12 cellular contexts compared by ENCODE assay signal in the genomic region with DNA sequence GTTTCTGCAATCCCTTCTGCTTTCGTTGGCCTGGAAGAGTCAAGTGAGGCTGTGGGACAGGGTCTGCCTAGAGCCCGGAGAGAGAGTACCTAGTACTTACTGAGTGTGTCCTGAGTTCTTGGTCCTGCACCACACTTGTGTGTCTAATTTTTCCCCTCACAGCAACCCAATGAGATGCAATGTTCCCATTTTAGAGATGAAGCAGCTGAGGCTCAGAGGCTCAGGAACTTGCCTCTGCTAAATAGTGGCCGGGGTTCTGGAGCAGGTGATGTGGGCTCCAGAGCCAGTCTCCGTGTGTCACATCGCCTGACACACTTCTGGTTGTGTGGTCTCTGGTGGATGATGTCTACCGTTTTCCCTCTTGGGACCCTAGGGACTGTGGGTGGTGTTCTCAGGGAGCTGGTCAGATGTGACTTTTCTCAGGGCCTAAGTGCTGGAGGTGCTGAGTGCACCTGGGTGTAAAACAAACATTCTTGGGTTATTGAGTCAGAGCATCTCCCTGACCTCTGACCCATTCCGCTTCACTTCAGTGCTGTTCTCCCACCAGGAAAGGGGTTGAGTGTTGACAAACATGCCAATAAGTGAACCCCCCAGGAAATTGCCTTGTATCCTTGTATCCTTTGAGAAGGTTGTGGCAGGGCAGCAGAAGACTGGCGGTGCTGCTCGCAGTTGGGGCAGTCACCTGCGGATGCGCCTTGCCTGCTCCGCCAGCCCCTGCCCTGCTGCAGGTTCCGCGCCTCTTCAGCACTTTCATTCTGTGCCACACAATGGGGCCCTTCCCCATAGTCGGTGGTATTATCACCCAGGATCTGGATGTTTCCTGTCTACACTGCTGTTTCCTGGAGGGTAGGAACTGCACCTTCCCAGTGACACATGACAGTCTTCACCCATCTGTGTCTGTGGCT. TPM values are rescaled to one million over a fixed set of nuclear protein-coding genes. Genes with fewer than 3 reads are reported as not detected.
DNase-seq lines count a peak whose midpoint lies in the region; ATAC-seq, FAIRE-seq and TF ChIP-seq lines count a peak whose summit lies in the region.
"Had no signal": no experiment of that assay in that cellular context is flagged by ENCODE, and none has a peak within 500 bp of the region (broad histone marks: within the 10 kb centered on the region; RNA-seq: fewer than 3 reads in every experiment).

No MANE protein-coding gene starts in this region.

- no peak for FAIRE-seq in HTR-8/SVneo (lab: Jason Lieb, UNC)

- peaks cover 42% of the 10 kb centered on the region for H3K36me3 Mint-ChIP-seq in dendritic cell treated with granulocyte-macrophage colony-stimulating factor and Interleukin-4, amounts not matched to agents 40 ng/mL and 50 ng/mL, for 4 days (ENCODE audit: low read depth)

- in situ Hi-C loops in Caki2 (cut with HindIII; ENCODE audit: low pct_unique_long_range_greater_than_20kb, low sequenced_read_pairs), result no loop called here

- H3K4me3 Mint-ChIP-seq in dendritic cell treated with granulocyte-macrophage colony-stimulating factor and Interleukin-4, amounts not matched to agents 40 ng/mL and 50 ng/mL, for 4 days, result no peak overlapping the region

- intact Hi-C loops in dendritic cell treated with granulocyte-macrophage colony-stimulating factor and Interleukin-4, amounts not matched to agents 40 ng/mL and 50 ng/mL, for 4 days (cut with micrococcal nuclease), result no loop called here
- intact Hi-C loops in head of caudate nucleus (cut with DNase I), result no loop called here

- no peaks in the 10 kb centered on the region for H3K9me3 Mint-ChIP-seq in dendritic cell treated with granulocyte-macrophage colony-stimulating factor and Interleukin-4, amounts not matched to agents 40 ng/mL and 50 ng/mL, for 4 days
- H3K9me3 Mint-ChIP-seq: activated naive CD4-positive, alpha-beta T cell treated with anti-CD3 and anti-CD28 coated beads, Interleukin-2, amount 50 U/mL, for 72 hours; naive B cell had no signal

- H3K27me3 Mint-ChIP-seq in dendritic cell treated with granulocyte-macrophage colony-stimulating factor and Interleukin-4, amounts not matched to agents 40 ng/mL and 50 ng/mL, for 4 days, result no peaks in the 10 kb centered on the region
- H3K27me3 Mint-ChIP-seq: naive B cell had no signal

- H3K27ac Mint-ChIP-seq in dendritic cell treated with granulocyte-macrophage colony-stimulating factor and Interleukin-4, amounts not matched to agents 40 ng/mL and 50 ng/mL, for 4 days, result peak overlapping the region; percentile 15

- no peak for TF ChIP-seq RAD21 in Ishikawa (IDR thresholded peaks at IDR 0.05; ENCODE audit: low read depth)

- TF ChIP-seq EP300 in Ishikawa (IDR thresholded peaks at IDR 0.05; ENCODE audit: borderline replicate concordance), result no peak

- DNase-seq in Caki2 (ENCODE audit: low read depth) (peak; percentile 92), renal cortical epithelial cell (ENCODE audit: low read depth) (peak; percentile 96), head of caudate nucleus (no peak), HTR-8/SVneo (ENCODE audit: insufficient read length, low spot score) (no peak)
- DNase-seq: activated CD8-positive, alpha-beta memory T cell treated with anti-CD3 and anti-CD28 coated beads for 24 hours; MM.1S; naive B cell; T-helper 9 cell had no signal

- no peak for ATAC-seq in GM18498 (IDR thresholded peaks at IDR 0.05; ENCODE audit: unreplicated experiment)
- ATAC-seq: activated naive CD4-positive, alpha-beta T cell treated with anti-CD3 and anti-CD28 coated beads, Interleukin-2, amount 50 U/mL, for 72 hours had no signal

- peaks cover 78% of the 10 kb centered on the region for H3K4me1 Mint-ChIP-seq in dendritic cell treated with granulocyte-macrophage colony-stimulating factor and Interleukin-4, amounts not matched to agents 40 ng/mL and 50 ng/mL, for 4 days (ENCODE audit: low read depth)

TF ChIP-seq in Ishikawa, 13 proteins besides CTCF, POLR2A, EP300 and RAD21:
- no peak for TF ChIP-seq MAX (IDR thresholded peaks at IDR 0.05)
- no peak for TF ChIP-seq NFIC (IDR thresholded peaks at IDR 0.05)
- TF ChIP-seq TEAD4 (IDR thresholded peaks at IDR 0.05), result peak; percentile 44

RNA-seq across cellular contexts. Expression of gene HK2, which starts 32.1 kb away (rescaled TPM):
- 37.4 and 45.6 TPM in 2 replicates for total RNA-seq in Caki2 (2014; rRNA removed; shearing (Covaris generic); ENCODE audit: low replicate concordance)
- 12.0 and 25.6 TPM in 2 replicates for total RNA-seq in renal cortical epithelial cell

Comparison
In these comparisons a context has a peak if more than half of its experiments do, and no peak if none do; other contexts are left out.
1. DNase-seq: peak in Caki2 (single experiment) and renal cortical epithelial cell (single experiment); none in head of caudate nucleus (0 of 42) and HTR-8/SVneo (single experiment).